In genomic region chr22:49031746-49032330, GRCh38 we compare ENCODE assay signal across 27 cellular contexts.
"Had no signal": no experiment of that assay in that cellular context is flagged by ENCODE, and none has a peak within 500 bp of the region (broad histone marks: within the 10 kb centered on the region; RNA-seq: fewer than 3 reads in every experiment).

No MANE protein-coding gene starts in this region.

- H3K36me3 ChIP-seq: brain microvascular endothelial cell, colonic mucosa, esophagus squamous epithelium, gastroesophageal sphincter had no signal

- H3K36me3 Mint-ChIP-seq: activated naive CD4-positive, alpha-beta T cell treated with anti-CD3 and anti-CD28 coated beads, Interleukin-2, amount 10 ng/mL, durations not matched to agents 7 days and 5 days; activated naive CD4-positive, alpha-beta T cell treated with anti-CD3 and anti-CD28 coated beads, Interleukin-2, amount 50 U/mL, for 72 hours; activated naive CD8-positive, alpha-beta T cell treated with anti-CD3 and anti-CD28 coated beads, Interleukin-2, amount 10 ng/mL, durations not matched to agents 7 days and 5 days had no signal

- H3K9me3 Mint-ChIP-seq: activated CD4-positive, alpha-beta T cell treated with anti-CD3 and anti-CD28 coated beads, Interleukin-2, amount 10 ng/mL, durations not matched to agents 7 days and 5 days; activated naive CD8-positive, alpha-beta T cell treated with anti-CD3 and anti-CD28 coated beads, Interleukin-2, amount 10 ng/mL, durations not matched to agents 7 days and 5 days; activated T-cell treated with anti-CD3 and anti-CD28 coated beads, Interleukin-2, amount 50 U/mL, for 24 hours had no signal

- H3K4me3 Mint-ChIP-seq: activated CD4-positive, alpha-beta memory T cell treated with anti-CD3 and anti-CD28 coated beads, Interleukin-2, amount 10 ng/mL, durations not matched to agents 7 days and 5 days; activated CD4-positive, alpha-beta T cell treated with anti-CD3 and anti-CD28 coated beads, Interleukin-2, amount 10 ng/mL, durations not matched to agents 7 days and 5 days; activated naive CD4-positive, alpha-beta T cell treated with anti-CD3 and anti-CD28 coated beads, Interleukin-2, amount 10 ng/mL, durations not matched to agents 7 days and 5 days; activated naive CD8-positive, alpha-beta T cell treated with anti-CD3 and anti-CD28 coated beads, Interleukin-2, amount 10 ng/mL, durations not matched to agents 7 days and 5 days; activated T-cell treated with anti-CD3 and anti-CD28 coated beads, Interleukin-2, amount 50 U/mL, for 24 hours; activated T-cell treated with anti-CD3 and anti-CD28 coated beads, Interleukin-2, amount 50 U/mL, for 72 hours; WTC11 had no signal

- H3K4me3 ChIP-seq: colonic mucosa, esophagus squamous epithelium, gastroesophageal sphincter had no signal

- H3K4me1 Mint-ChIP-seq: activated CD4-positive, alpha-beta memory T cell treated with anti-CD3 and anti-CD28 coated beads, Interleukin-2, amount 10 ng/mL, durations not matched to agents 7 days and 5 days; activated CD4-positive, alpha-beta T cell treated with anti-CD3 and anti-CD28 coated beads, Interleukin-2, amount 10 ng/mL, durations not matched to agents 7 days and 5 days; activated naive CD4-positive, alpha-beta T cell treated with anti-CD3 and anti-CD28 coated beads, Interleukin-2, amount 10 ng/mL, durations not matched to agents 7 days and 5 days; activated naive CD8-positive, alpha-beta T cell treated with anti-CD3 and anti-CD28 coated beads, Interleukin-2, amount 10 ng/mL, durations not matched to agents 7 days and 5 days had no signal

- H3K4me1 ChIP-seq: colonic mucosa, esophagus squamous epithelium, gastroesophageal sphincter had no signal

- ATAC-seq: activated naive CD4-positive, alpha-beta T cell treated with anti-CD3 and anti-CD28 coated beads, Interleukin-2, amount 50 U/mL, for 72 hours; activated T-cell treated with anti-CD3 and anti-CD28 coated beads, Interleukin-2, amount 50 U/mL, for 72 hours; gastroesophageal sphincter; WTC11 had no signal

- H3K27ac ChIP-seq: brain microvascular endothelial cell, colonic mucosa, epithelial cell of prostate, esophagus squamous epithelium, gastroesophageal sphincter had no signal

- H3K27ac Mint-ChIP-seq: activated CD4-positive, alpha-beta memory T cell treated with anti-CD3 and anti-CD28 coated beads, Interleukin-2, amount 10 ng/mL, durations not matched to agents 7 days and 5 days; activated CD4-positive, alpha-beta T cell treated with anti-CD3 and anti-CD28 coated beads, Interleukin-2, amount 10 ng/mL, durations not matched to agents 7 days and 5 days; activated naive CD4-positive, alpha-beta T cell treated with anti-CD3 and anti-CD28 coated beads, Interleukin-2, amount 10 ng/mL, durations not matched to agents 7 days and 5 days; activated naive CD8-positive, alpha-beta T cell treated with anti-CD3 and anti-CD28 coated beads, Interleukin-2, amount 10 ng/mL, durations not matched to agents 7 days and 5 days; activated T-cell treated with anti-CD3 and anti-CD28 coated beads, Interleukin-2, amount 50 U/mL, for 24 hours; activated T-cell treated with anti-CD3 and anti-CD28 coated beads, Interleukin-2, amount 50 U/mL, for 72 hours; WTC11 had no signal

- FAIRE-seq: astrocyte, bronchial epithelial cell, endometrium, endothelial cell of umbilical vein had no signal

- DNase-seq: activated CD4-positive, alpha-beta memory T cell treated with anti-CD3 and anti-CD28 coated beads, Interleukin-2, amount 10 ng/mL, durations not matched to agents 7 days and 5 days; activated CD4-positive, alpha-beta T cell treated with anti-CD3 and anti-CD28 coated beads for 1 hour; activated CD4-positive, alpha-beta T cell treated with anti-CD3 and anti-CD28 coated beads for 4 hours; activated CD4-positive, alpha-beta T cell treated with anti-CD3 and anti-CD28 coated beads, Interleukin-2, amount 10 ng/mL, durations not matched to agents 7 days and 5 days; activated CD4-positive, alpha-beta T cell treated with anti-CD3 and anti-CD28 coated beads, Interleukin-2, amount 50 U/mL, for 4 hours; activated CD8-positive, alpha-beta memory T cell treated with anti-CD3 and anti-CD28 coated beads, Interleukin-2, amount 50 U/mL, for 48 hours; activated gamma-delta T cell; activated naive CD4-positive, alpha-beta T cell; activated naive CD4-positive, alpha-beta T cell treated with anti-CD3 and anti-CD28 coated beads, Interleukin-2, amount 10 ng/mL, durations not matched to agents 7 days and 5 days; activated naive CD8-positive, alpha-beta T cell treated with anti-CD3 and anti-CD28 coated beads, Interleukin-2, amount 10 ng/mL, durations not matched to agents 7 days and 5 days; activated T-cell treated with anti-CD3 and anti-CD28 coated beads for 4 hours; activated T-cell treated with anti-CD3 and anti-CD28 coated beads, Interleukin-2, amount 50 U/mL, for 24 hours; activated T-cell treated with anti-CD3 and anti-CD28 coated beads, Interleukin-2, amount 50 U/mL, for 72 hours; brain microvascular endothelial cell; colonic mucosa; effector CD8-positive, alpha-beta T cell; esophagus squamous epithelium; foreskin melanocyte; T-helper 2 cell had no signal

- H3K27me3 Mint-ChIP-seq: activated CD4-positive, alpha-beta memory T cell treated with anti-CD3 and anti-CD28 coated beads, Interleukin-2, amount 10 ng/mL, durations not matched to agents 7 days and 5 days; activated CD4-positive, alpha-beta T cell treated with anti-CD3 and anti-CD28 coated beads, Interleukin-2, amount 10 ng/mL, durations not matched to agents 7 days and 5 days; activated naive CD4-positive, alpha-beta T cell treated with anti-CD3 and anti-CD28 coated beads, Interleukin-2, amount 10 ng/mL, durations not matched to agents 7 days and 5 days; activated naive CD8-positive, alpha-beta T cell treated with anti-CD3 and anti-CD28 coated beads, Interleukin-2, amount 10 ng/mL, durations not matched to agents 7 days and 5 days had no signal

- H3K27me3 ChIP-seq: brain microvascular endothelial cell, colonic mucosa had no signal

- H3K9me3 ChIP-seq: colonic mucosa, esophagus squamous epithelium, gastroesophageal sphincter had no signal
